ENCODE assay signal across 15 cellular contexts in the genomic region with DNA sequence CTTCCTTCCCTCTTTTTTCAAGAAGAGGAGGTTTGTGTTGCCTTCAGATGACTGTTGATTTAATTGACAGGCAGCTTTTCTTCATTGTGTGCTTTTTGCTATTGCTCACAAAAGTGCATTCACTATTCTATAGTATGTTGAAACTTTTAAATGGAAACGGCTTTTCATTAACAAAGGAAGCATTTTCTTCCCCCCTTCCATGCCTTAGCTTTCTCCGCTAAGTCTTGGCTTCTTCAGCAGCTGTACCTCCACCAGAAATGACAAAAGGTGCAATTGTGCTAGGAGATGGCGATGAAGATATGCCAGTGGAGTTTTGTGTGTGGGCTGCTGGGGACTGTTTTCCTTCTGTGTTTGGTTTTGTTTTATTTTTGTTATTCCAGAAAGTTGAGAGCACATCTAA. TPM values are rescaled to one million over a fixed set of nuclear protein-coding genes. Genes with fewer than 3 reads are reported as not detected.
DNase-seq lines count a peak whose midpoint lies in the region; ATAC-seq and TF ChIP-seq lines count a peak whose summit lies in the region.
"Had no signal": no experiment of that assay in that cellular context is flagged by ENCODE, and none has a peak within 500 bp of the region (broad histone marks: within the 10 kb centered on the region; RNA-seq: fewer than 3 reads in every experiment).

No MANE protein-coding gene starts in this region.

- H3K4me3 Mint-ChIP-seq in brain: peak overlapping the region; percentile 51 to 77 (median 54)
- H3K4me3 Mint-ChIP-seq: activated naive CD4-positive, alpha-beta T cell treated with anti-CD3 and anti-CD28 coated beads, Interleukin-2, amount 50 U/mL, for 24 hours; CD14-positive monocyte had no signal

- no peak overlapping the region for H2AFZ ChIP-seq in smooth muscle cell (ENCODE audit: low read depth)

- peak overlapping the region; percentile 65 for H3K4me2 ChIP-seq in smooth muscle cell

- intact Hi-C loops in lower lobe of right lung (cut with DNase I): no loop called here
- intact Hi-C loops in left ventricle myocardium superior (cut with micrococcal nuclease): no loop called here
- intact Hi-C loops in testis (cut with DNase I; ENCODE audit: low total_unique reads): no loop called here

- H3F3A ChIP-seq in smooth muscle cell (ENCODE audit: low read depth): peaks cover 4% of the 10 kb centered on the region

- H3K79me2 ChIP-seq in smooth muscle cell (ENCODE audit: low read depth): no peaks in the 10 kb centered on the region

- TF ChIP-seq CTCF in brain (conservative IDR thresholded peaks at IDR 0.05) (no peak), lower lobe of right lung (IDR thresholded peaks at IDR 0.05) (no peak), smooth muscle cell (IDR thresholded peaks at IDR 0.05; ENCODE audit: borderline replicate concordance, insufficient read depth, poor library complexity, severe bottlenecking) (no peak), testis (IDR thresholded peaks at IDR 0.05) (no peak)

- peaks cover 13% of the 10 kb centered on the region for H3K36me3 Mint-ChIP-seq in brain

- H3K4me3 ChIP-seq in lower lobe of right lung: no peak overlapping the region
- H3K4me3 ChIP-seq in smooth muscle cell: no peak overlapping the region
- H3K4me3 ChIP-seq in testis: no peak overlapping the region
- H3K4me3 ChIP-seq: esophagus muscularis mucosa had no signal

- no peaks in the 10 kb centered on the region for H3K9me3 Mint-ChIP-seq in brain
- H3K9me3 Mint-ChIP-seq: activated naive CD4-positive, alpha-beta T cell treated with anti-CD3 and anti-CD28 coated beads, Interleukin-2, amount 50 U/mL, for 24 hours; CD14-positive monocyte had no signal

- H3K27ac ChIP-seq in lower lobe of right lung (peak overlapping the region; percentile 13), smooth muscle cell (ENCODE audit: low read depth) (peak overlapping the region; percentile 73), testis (no peak overlapping the region)

- ATAC-seq in lower lobe of right lung (no peak), left ventricle myocardium superior (no peak), GM21737 (IDR thresholded peaks at IDR 0.05; ENCODE audit: unreplicated experiment) (no peak)

- H3K4me1 ChIP-seq in lower lobe of right lung (peaks cover 26% of the 10 kb centered on the region), smooth muscle cell (ENCODE audit: low read depth) (peaks cover 40% of the 10 kb centered on the region), testis (peaks cover 22% of the 10 kb centered on the region)

- no peak overlapping the region for H3K9ac ChIP-seq in smooth muscle cell (ENCODE audit: low read depth)

- in situ Hi-C loops in KBM-7 (cut with MboI; ENCODE audit: low pct_unique_long_range_greater_than_20kb, low sequenced_read_pairs): no loop called here

- H3K27me3 ChIP-seq in lower lobe of right lung (ENCODE audit: low read depth): no peaks in the 10 kb centered on the region
- no peaks in the 10 kb centered on the region for H3K27me3 ChIP-seq in smooth muscle cell (ENCODE audit: low read depth)
- no peaks in the 10 kb centered on the region for H3K27me3 ChIP-seq in testis
- H3K27me3 ChIP-seq: esophagus muscularis mucosa had no signal

- WGBS in smooth muscle cell (ENCODE audit: low lambda C conversion rate): 81% methylated on average over 3 of the region's 3 CpGs
- 44 to 71% methylated on average over 3 of the region's 3 CpGs for WGBS in testis, 2 donors

- no peaks in the 10 kb centered on the region for H3K9me3 ChIP-seq in lower lobe of right lung
- no peaks in the 10 kb centered on the region for H3K9me3 ChIP-seq in smooth muscle cell (replicated peaks; ENCODE audit: low read depth)
- no peaks in the 10 kb centered on the region for H3K9me3 ChIP-seq in testis
- H3K9me3 ChIP-seq: esophagus muscularis mucosa had no signal

- peaks cover 4% of the 10 kb centered on the region for H3K36me3 ChIP-seq in lower lobe of right lung
- H3K36me3 ChIP-seq in smooth muscle cell (ENCODE audit: low read depth): no peaks in the 10 kb centered on the region
- no peaks in the 10 kb centered on the region for H3K36me3 ChIP-seq in testis (ENCODE audit: low read depth, missing control alignments)
- H3K36me3 ChIP-seq: esophagus muscularis mucosa had no signal

- peaks cover 51% of the 10 kb centered on the region for H3K4me1 Mint-ChIP-seq in brain

- no peak for TF ChIP-seq POLR2A in testis (IDR thresholded peaks at IDR 0.05)

- no peaks in the 10 kb centered on the region for H3K27me3 Mint-ChIP-seq in brain
- H3K27me3 Mint-ChIP-seq: activated naive CD4-positive, alpha-beta T cell treated with anti-CD3 and anti-CD28 coated beads, Interleukin-2, amount 50 U/mL, for 24 hours had no signal

- H4K20me1 ChIP-seq in smooth muscle cell (ENCODE audit: low read depth): no peaks in the 10 kb centered on the region

- DNase-seq in KBM-7: peak; percentile 12
- no peak for DNase-seq in lower lobe of right lung
- no peak for DNase-seq in smooth muscle cell (lab: John Stamatoyannopoulos, UW; ENCODE audit: unreplicated experiment)
- DNase-seq in left ventricle myocardium superior: no peak
- DNase-seq in NCI-H1417 (lab: John Stamatoyannopoulos, UW): no peak
- no peak for DNase-seq in testis
- DNase-seq: activated CD8-positive, alpha-beta memory T cell treated with anti-CD3 and anti-CD28 coated beads, Interleukin-2, amount 50 U/mL, for 48 hours; NCI-H1436; NCI-H446; posterior cingulate gyrus had no signal

- peak overlapping the region; percentile 23 to 92 (median 89) for H3K27ac Mint-ChIP-seq in brain
- H3K27ac Mint-ChIP-seq: activated naive CD4-positive, alpha-beta T cell treated with anti-CD3 and anti-CD28 coated beads, Interleukin-2, amount 50 U/mL, for 24 hours had no signal

RNA-seq across cellular contexts. Expression of a gene that starts 52.9 kb away (rescaled TPM):
- 5.5 TPM for polyA plus RNA-seq in brain (ENCODE audit: insufficient read depth, low read depth, low replicate concordance)
- total RNA-seq in lower lobe of right lung: 22.9 TPM
- 11.2 and 41.9 TPM in 2 replicates for total RNA-seq in smooth muscle cell
- 4.5 and 8.5 TPM in 2 replicates for polyA plus RNA-seq in smooth muscle cell
- 3.6 TPM for total RNA-seq in left ventricle myocardium superior
- total RNA-seq in testis: 10 to 100 TPM; 22.0 TPM
- polyA plus RNA-seq in testis (ENCODE audit: insufficient read depth, low read depth, low replicate concordance): 13.3 TPM

RNA-seq across cellular contexts. Expression of a gene that starts 55.3 kb away (rescaled TPM):
- polyA plus RNA-seq in brain (ENCODE audit: insufficient read depth, low read depth, low replicate concordance) (1.0 TPM), smooth muscle cell (2.0 and 7.9 TPM in 2 replicates), testis (ENCODE audit: insufficient read depth, low read depth, low replicate concordance) (4.6 TPM)
- total RNA-seq in lower lobe of right lung (6.5 TPM), smooth muscle cell (21.4 and 26.8 TPM in 2 replicates), left ventricle myocardium superior (1.0 TPM), testis (1 to 10 TPM; 8.0 to 8.3 TPM)
- polyA plus RNA-seq: CD14-positive monocyte had no signal

Comparison
In these comparisons a context has a peak if more than half of its experiments do, and no peak if none do; other contexts are left out.
1. H3K27ac ChIP-seq: peak in lower lobe of right lung (single experiment) and smooth muscle cell (single experiment); none in testis (0 of 2).